Comparison of ENCODE assay signal across 1 cellular context in genomic region chr1:109099871-109100757, GRCh38.
TF ChIP-seq lines count a peak whose summit lies in the region.

No MANE protein-coding gene starts in this region.

TF ChIP-seq in HepG2, 621 proteins besides CTCF, POLR2A, EP300 and RAD21 (continues in another document):
- TF ChIP-seq ZNF407 (CRISPR knock-in tag; IDR thresholded peaks at IDR 0.05; ENCODE audit: not compliant biosample characterization): peak; percentile 95
- TF ChIP-seq ZNF704 (CRISPR knock-in tag; IDR thresholded peaks at IDR 0.05; ENCODE audit: borderline replicate concordance): no peak; the same call in 1 of the 2 replicates
- peak; percentile 38; the same call in 1 of the 2 replicates for TF ChIP-seq HNF4A (CRISPR knock-in tag; IDR thresholded peaks at IDR 0.05)
- TF ChIP-seq ZNF670 (CRISPR knock-in tag; IDR thresholded peaks at IDR 0.05; ENCODE audit: borderline replicate concordance): peak; percentile 84; the same call in 1 of the 2 replicates
- no peak for TF ChIP-seq NPAS2 (CRISPR knock-in tag; IDR thresholded peaks at IDR 0.05; ENCODE audit: borderline replicate concordance)
- no peak for TF ChIP-seq TBP (CRISPR knock-in tag; IDR thresholded peaks at IDR 0.05)
- TF ChIP-seq SRSF4 (IDR thresholded peaks at IDR 0.05; ENCODE audit: low read depth, low read length, poor library complexity, severe bottlenecking): peak; percentile 45
- TF ChIP-seq DMAP1 (CRISPR knock-in tag; IDR thresholded peaks at IDR 0.05): peak; percentile 98
- peak; percentile 86 for TF ChIP-seq RFXAP (CRISPR knock-in tag; IDR thresholded peaks at IDR 0.05; ENCODE audit: borderline replicate concordance)
- 0 out of 2 replicates have a peak, but pooled peaks have one; percentile 51 for TF ChIP-seq THAP8 (CRISPR knock-in tag; IDR thresholded peaks at IDR 0.05; ENCODE audit: borderline replicate concordance)
- TF ChIP-seq ZNF792 (CRISPR knock-in tag; IDR thresholded peaks at IDR 0.05): peak; percentile 94
- no peak for TF ChIP-seq PBX2 (CRISPR knock-in tag; IDR thresholded peaks at IDR 0.05)
- peak; percentile 87 for TF ChIP-seq ZNF761 (CRISPR knock-in tag; conservative IDR thresholded peaks at IDR 0.05)
- TF ChIP-seq ZSCAN5A (CRISPR knock-in tag; IDR thresholded peaks at IDR 0.05; ENCODE audit: borderline replicate concordance): peak; percentile 97; the same call in 1 of the 2 replicates
- TF ChIP-seq ZNF781 (CRISPR knock-in tag; IDR thresholded peaks at IDR 0.05; ENCODE audit: borderline replicate concordance, not compliant biosample characterization): peak; percentile 53
- TF ChIP-seq JUND (CRISPR knock-in tag; IDR thresholded peaks at IDR 0.05): 0 out of 2 replicates have a peak, but pooled peaks have one; percentile 16
- TF ChIP-seq ZSCAN30 (CRISPR knock-in tag; IDR thresholded peaks at IDR 0.05): no peak
- peak; percentile 87 for TF ChIP-seq ZNF331 (CRISPR knock-in tag; IDR thresholded peaks at IDR 0.05)
- TF ChIP-seq MXI1 (IDR thresholded peaks at IDR 0.05; ENCODE audit: borderline replicate concordance, low read depth, low read length): peak; percentile 61; the same call in 1 of the 3 replicates
- TF ChIP-seq ZBTB38 (CRISPR knock-in tag; IDR thresholded peaks at IDR 0.05): peak; percentile 92
- no peak for TF ChIP-seq NFRKB (IDR thresholded peaks at IDR 0.05)
- TF ChIP-seq YEATS4 (CRISPR knock-in tag; IDR thresholded peaks at IDR 0.05; ENCODE audit: borderline replicate concordance): peak; percentile 95
- TF ChIP-seq ZNF30 (CRISPR knock-in tag; IDR thresholded peaks at IDR 0.05): peak; percentile 91; the same call in 1 of the 2 replicates
- TF ChIP-seq ZNF703 (CRISPR knock-in tag; IDR thresholded peaks at IDR 0.05; ENCODE audit: borderline replicate concordance): no peak
- peak; percentile 85; the same call in 1 of the 2 replicates for TF ChIP-seq GLI4 (CRISPR knock-in tag; IDR thresholded peaks at IDR 0.05; ENCODE audit: borderline replicate concordance)
- peak; percentile 78 for TF ChIP-seq THAP7 (CRISPR knock-in tag; IDR thresholded peaks at IDR 0.05)
- peak; percentile 69 for TF ChIP-seq ATF2 (CRISPR knock-in tag; IDR thresholded peaks at IDR 0.05)
- TF ChIP-seq KDM1A (CRISPR knock-in tag; IDR thresholded peaks at IDR 0.05): peak; percentile 14; the same call in 1 of the 2 replicates
- peak; percentile 94 for TF ChIP-seq ZNF253 (CRISPR knock-in tag; IDR thresholded peaks at IDR 0.05; ENCODE audit: borderline replicate concordance)
- peak; percentile 60; the same call in 1 of the 2 replicates for TF ChIP-seq ZNF44 (CRISPR knock-in tag; IDR thresholded peaks at IDR 0.05)
- TF ChIP-seq RFX1 (IDR thresholded peaks at IDR 0.05): no peak
- TF ChIP-seq ZNF225 (CRISPR knock-in tag; IDR thresholded peaks at IDR 0.05): peak; percentile 91; the same call in 1 of the 2 replicates
- peak; percentile 99 for TF ChIP-seq RBM39 (IDR thresholded peaks at IDR 0.05; ENCODE audit: low read depth, low read length, poor library complexity, severe bottlenecking)
- TF ChIP-seq HES4 (CRISPR knock-in tag; IDR thresholded peaks at IDR 0.05; ENCODE audit: borderline replicate concordance): peak; percentile 96
- TF ChIP-seq HHEX (CRISPR knock-in tag; IDR thresholded peaks at IDR 0.05): no peak
- peak; percentile 99 for TF ChIP-seq ZNF430 (CRISPR knock-in tag; IDR thresholded peaks at IDR 0.05)
- no peak for TF ChIP-seq EHMT2 (IDR thresholded peaks at IDR 0.05; ENCODE audit: borderline replicate concordance, low read depth, low read length)
- peak; percentile 88; the same call in 1 of the 2 replicates for TF ChIP-seq ZNF788 (CRISPR knock-in tag; IDR thresholded peaks at IDR 0.05; ENCODE audit: borderline replicate concordance)
- peak; percentile 45; the same call in 1 of the 2 replicates for TF ChIP-seq SMYD3 (CRISPR knock-in tag; IDR thresholded peaks at IDR 0.05)
- peak; percentile 75 for TF ChIP-seq ESRRA (CRISPR knock-in tag; IDR thresholded peaks at IDR 0.05; ENCODE audit: low read depth)
- TF ChIP-seq ARNT2 (CRISPR knock-in tag; IDR thresholded peaks at IDR 0.05; ENCODE audit: low read depth): peak; percentile 96
- no peak for TF ChIP-seq ATF7 (IDR thresholded peaks at IDR 0.05)
- TF ChIP-seq ATF7 (CRISPR knock-in tag; IDR thresholded peaks at IDR 0.05): 0 out of 2 replicates have a peak, but pooled peaks have one; percentile 64
- TF ChIP-seq POGZ (CRISPR knock-in tag; IDR thresholded peaks at IDR 0.05): peak; percentile 99
- peak; percentile 90 for TF ChIP-seq PHF8 (CRISPR knock-in tag; IDR thresholded peaks at IDR 0.05)
- no peak for TF ChIP-seq PAWR (CRISPR knock-in tag; IDR thresholded peaks at IDR 0.05; ENCODE audit: borderline replicate concordance)
- no peak for TF ChIP-seq ZNF337 (CRISPR knock-in tag; IDR thresholded peaks at IDR 0.05; ENCODE audit: borderline replicate concordance, low read depth)
- no peak for TF ChIP-seq DDIT3 (CRISPR knock-in tag; IDR thresholded peaks at IDR 0.05)
- peak; percentile 92; the same call in 1 of the 2 replicates for TF ChIP-seq IRF2 (CRISPR knock-in tag; IDR thresholded peaks at IDR 0.05)
- no peak for TF ChIP-seq NCOA5 (CRISPR knock-in tag; IDR thresholded peaks at IDR 0.05)
- no peak for TF ChIP-seq ZNF180 (CRISPR knock-in tag; IDR thresholded peaks at IDR 0.05; ENCODE audit: borderline replicate concordance, low read depth)
- 0 out of 2 replicates have a peak, but pooled peaks have one; percentile 68 for TF ChIP-seq ZNF773 (CRISPR knock-in tag; IDR thresholded peaks at IDR 0.05; ENCODE audit: borderline replicate concordance)
